In the genomic region with DNA sequence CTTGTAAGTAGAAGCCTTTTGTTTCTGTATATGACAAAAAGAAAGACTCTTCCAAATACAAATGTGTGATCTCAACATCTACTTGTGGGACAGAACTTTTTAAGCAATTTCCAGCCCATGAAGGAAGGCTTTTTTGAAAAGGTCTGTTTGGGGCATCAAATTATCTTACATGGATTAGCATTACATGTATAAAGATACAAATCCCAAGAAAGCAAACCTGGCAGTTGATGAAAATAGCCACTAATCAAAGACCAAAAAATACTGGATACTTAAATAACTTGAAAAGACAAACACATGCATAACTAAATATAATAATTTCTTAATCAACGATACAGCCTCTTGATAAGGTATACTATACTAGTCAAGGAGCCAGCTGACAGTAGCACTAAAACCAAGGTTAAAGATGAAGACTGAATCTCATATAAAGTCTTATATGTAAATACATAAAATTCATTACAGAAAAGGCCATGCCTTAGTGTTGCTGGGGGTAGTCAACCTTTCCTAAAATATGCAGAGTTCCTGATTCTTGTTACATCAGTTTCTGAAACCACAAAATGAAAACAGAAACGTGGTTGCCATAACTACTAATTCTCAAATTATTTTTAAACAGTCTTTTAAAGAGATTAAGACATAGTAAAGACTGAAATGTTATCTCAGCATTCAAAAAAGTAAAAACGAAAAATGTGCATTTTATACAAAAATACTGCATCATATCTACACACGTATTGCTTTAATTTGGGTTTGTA, we compare ENCODE assay signal across 8 cellular contexts. TPM values are rescaled to one million over a fixed set of nuclear protein-coding genes. Genes with fewer than 3 reads are reported as not detected.
A peak's percentile ranks its signal among the peaks of the same experiment; 100 is the strongest.
DNase-seq lines count a peak whose midpoint lies in the region; ATAC-seq, FAIRE-seq and TF ChIP-seq lines count a peak whose summit lies in the region.

No MANE protein-coding gene starts in this region.

- peak overlapping the region; percentile 79 for H3K9ac ChIP-seq in PC-3 (ENCODE audit: low read length)

- no peaks in the 10 kb centered on the region for H3K9me2 ChIP-seq in PC-3 (replicated peaks; ENCODE audit: low read length)

- peak overlapping the region; percentile 71 for H3K4me3 ChIP-seq in AG04450 (ENCODE audit: low read depth, low read length)
- peak overlapping the region; percentile 68 for H3K4me3 ChIP-seq in PC-3 (ENCODE audit: low read length)
- H3K4me3 ChIP-seq in osteoblast (ENCODE audit: insufficient read depth, low read length), result peak overlapping the region; percentile 77

- H3K79me2 ChIP-seq in PC-3 (ENCODE audit: low read length) (peaks cover 90% of the 10 kb centered on the region), osteoblast (ENCODE audit: insufficient read depth, low read length) (peaks cover 86% of the 10 kb centered on the region)

- peaks cover 13% of the 10 kb centered on the region for H3F3A ChIP-seq in PC-3 (ENCODE audit: low read length, unreplicated experiment)

- ATAC-seq in GM21529 (IDR thresholded peaks at IDR 0.05; ENCODE audit: unreplicated experiment), result peak; percentile 59
- ATAC-seq in PC-3, result peak; percentile 14
- ATAC-seq in omental fat pad (ENCODE audit: low FRiP score), result no peak

- DNase-seq in AG04450 (ENCODE audit: low read depth, low spot score) (no peak), PC-3 (peak; percentile 53), dedifferentiated amniotic fluid mesenchymal stem cell (ENCODE audit: extremely low spot score) (peak; percentile 79), osteoblast (ENCODE audit: insufficient read length, low spot score, missing footprints) (no peak), NCI-H748 (lab: John Stamatoyannopoulos, UW; ENCODE audit: unreplicated experiment) (no peak), omental fat pad (ENCODE audit: low spot score) (no peak), D721Med (ENCODE audit: insufficient read length, low spot score) (no peak)

- H3K4me2 ChIP-seq in PC-3 (ENCODE audit: low read length), result peak overlapping the region; percentile 90
- H3K4me2 ChIP-seq in osteoblast (ENCODE audit: insufficient read depth, low read length), result peak overlapping the region; percentile 94

- H3K36me3 ChIP-seq in PC-3 (ENCODE audit: low read depth, low read length) (peaks cover 19% of the 10 kb centered on the region), osteoblast (ENCODE audit: insufficient read depth, low read length) (peaks cover 18% of the 10 kb centered on the region)

- H3K27me3 ChIP-seq in AG04450 (ENCODE audit: control insufficient read depth, insufficient read depth, low read length), result no peaks in the 10 kb centered on the region
- H3K27me3 ChIP-seq in PC-3 (ENCODE audit: low read length), result no peaks in the 10 kb centered on the region
- H3K27me3 ChIP-seq in osteoblast (ENCODE audit: insufficient read depth, low read length), result no peaks in the 10 kb centered on the region

- BruUV-seq in PC-3 (replicated peaks; lab: Mats Ljungman, UMichigan), result no TSS peak

- POLR2A ChIA-PET in AG04450 (lab: Yijun Ruan, JAX) (no interaction called here), PC-3 (lab: Charles Lee; ENCODE audit: unreplicated experiment) (no interaction called here)

- intact Hi-C loops in PC-3 (cut with micrococcal nuclease), result loop anchor here (5.0 kb wide), 1 partner anchor 148 kb away; no protein-coding TSS in a partner anchor

- TF ChIP-seq CTCF in AG04450 (IDR thresholded peaks at IDR 0.05; ENCODE audit: low read depth, low read length), result no peak
- TF ChIP-seq CTCF in PC-3 (conservative IDR thresholded peaks at IDR 0.05; ENCODE audit: low read depth, low read length), result no peak
- TF ChIP-seq CTCF in osteoblast (IDR thresholded peaks at IDR 0.05; ENCODE audit: extremely low read depth, low read depth, low read length), result no peak
- no peak for TF ChIP-seq CTCF in omental fat pad (IDR thresholded peaks at IDR 0.05)
- no peak for TF ChIP-seq CTCF in D721Med (IDR thresholded peaks at IDR 0.05; ENCODE audit: insufficient read depth, missing control alignments)

- no peak overlapping the region for H2AFZ ChIP-seq in PC-3 (ENCODE audit: low read length)
- H2AFZ ChIP-seq in osteoblast (ENCODE audit: low read length), result no peak overlapping the region

- H3K9me3 ChIP-seq in AG04450 (ENCODE audit: control insufficient read depth, insufficient read depth, low read length) (no peaks in the 10 kb centered on the region), PC-3 (ENCODE audit: low read length) (no peaks in the 10 kb centered on the region), osteoblast (ENCODE audit: low read depth, low read length) (no peaks in the 10 kb centered on the region)

- H4K20me1 ChIP-seq in PC-3 (ENCODE audit: low read length), result no peaks in the 10 kb centered on the region
- H4K20me1 ChIP-seq in osteoblast (ENCODE audit: insufficient read depth, low read length), result no peaks in the 10 kb centered on the region

- CTCF ChIA-PET in AG04450 (lab: Charles Lee) (interaction anchor here (1.9 kb wide), 1 partner anchor 165 kb away, joined by 6 read pairs; no protein-coding TSS in a partner anchor), PC-3 (lab: Charles Lee) (interaction anchor here (0.6 kb wide), 1 partner anchor 149 kb away, joined by 3 read pairs; no protein-coding TSS in a partner anchor)

- H3K4me1 ChIP-seq in PC-3 (ENCODE audit: insufficient read depth, low read length) (peaks cover 59% of the 10 kb centered on the region), osteoblast (ENCODE audit: insufficient read depth, low read length) (peaks cover 40% of the 10 kb centered on the region)

- no peak overlapping the region for H3K27ac ChIP-seq in AG04450 (ENCODE audit: low read depth, low read length)
- H3K27ac ChIP-seq in PC-3 (ENCODE audit: low read length), result peak overlapping the region; percentile 94
- peak overlapping the region; percentile 99 for H3K27ac ChIP-seq in osteoblast (ENCODE audit: low read depth, low read length)

- no peak for FAIRE-seq in D721Med (lab: Jason Lieb, UNC)

RNA-seq across cellular contexts. Expression of a gene that starts 2.0 kb away (rescaled TPM):
- 114 and 134 TPM in 2 replicates for polyA plus RNA-seq in AG04450 (2011; rRNA removed)
- polyA minus RNA-seq in AG04450 (2011; rRNA and poly(A)+ RNA removed), result 203 and 267 TPM in 2 replicates
- total RNA-seq in PC-3 (2014; rRNA removed), result 52.1 and 53.0 TPM in 2 replicates
- total RNA-seq in osteoblast, result 215 and 223 TPM in 2 replicates
- total RNA-seq in omental fat pad, result 100 to 1,000 TPM in 1 of 4 donors, 10 to 100 TPM in 3; 47.6 to 197 (median 59.5) TPM

Comparison
In these comparisons a context has a peak if more than half of its experiments do, and no peak if none do; other contexts are left out.
1. DNase-seq: peak in PC-3 (single experiment) and dedifferentiated amniotic fluid mesenchymal stem cell (single experiment); none in AG04450 (single experiment), osteoblast (single experiment), NCI-H748 (single experiment), omental fat pad (single experiment) and D721Med (single experiment).
2. Peak in every context shown above with its lines, with median percentiles within 50 percentile points of each other: H3K4me3 ChIP-seq.